ENCODE assay signal across 8 cellular contexts in genomic region chr15:85707519-85708338, GRCh38.
DNase-seq lines count a peak whose midpoint lies in the region; ATAC-seq and TF ChIP-seq lines count a peak whose summit lies in the region.

No MANE protein-coding gene starts in this region.

- H3K9ac ChIP-seq in smooth muscle cell (ENCODE audit: low read depth): peak overlapping the region; percentile 65
- no peak overlapping the region for H3K9ac ChIP-seq in neuronal stem cell (ENCODE audit: low read depth, low read length, poor library complexity)

- H2AK5ac ChIP-seq in neuronal stem cell (ENCODE audit: low read depth, low read length): no peak overlapping the region

- H2BK120ac ChIP-seq in neuronal stem cell (ENCODE audit: low read depth, low read length): no peak overlapping the region

- no peaks in the 10 kb centered on the region for H3K27me3 ChIP-seq in right atrium auricular region
- no peaks in the 10 kb centered on the region for H3K27me3 ChIP-seq in smooth muscle cell (ENCODE audit: low read depth)
- H3K27me3 ChIP-seq in neuronal stem cell (ENCODE audit: control insufficient read depth in 3 of 3, insufficient read depth in 3 of 3, low read depth in 1 of 3, low read length in 3 of 3): no peaks in the 10 kb centered on the region

- POLR2A ChIA-PET in activated CD8-positive, alpha-beta T cell treated with anti-CD3 and anti-CD28 coated beads, Interleukin-2, amount 10 ng/mL, durations not matched to agents 7 days and 5 days (lab: Charles Lee): interaction anchor here (0.6 to 9.4 kb wide), 6 partner anchors 16 to 326 kb away, joined by 3 to 174 read pairs (median 3); no protein-coding TSS in a partner anchor
- POLR2A ChIA-PET in GM10248 (lab: Yijun Ruan, JAX): interaction anchor here (1.5 kb wide), 1 partner anchor 16 kb away, joined by 5 read pairs; no protein-coding TSS in a partner anchor

- 45% methylated on average over 8 of the region's 8 CpGs for WGBS in smooth muscle cell (ENCODE audit: low lambda C conversion rate)
- WGBS in neuronal stem cell (ENCODE audit: extremely low coverage in 2 of 2, insufficient read length in 2 of 2, insufficient replicate concordance in 1 of 2), 2 donors: no CpG with 5 or more reads among the region's 8 CpGs

- no peak overlapping the region for H4K8ac ChIP-seq in neuronal stem cell (ENCODE audit: low read depth, low read length)

- H3K4me3 Mint-ChIP-seq in activated CD8-positive, alpha-beta T cell treated with anti-CD3 and anti-CD28 coated beads, Interleukin-2, amount 10 ng/mL, durations not matched to agents 7 days and 5 days: peak overlapping the region; percentile 71

- H3K79me2 ChIP-seq in smooth muscle cell (ENCODE audit: low read depth): peaks cover 13% of the 10 kb centered on the region

- H3F3A ChIP-seq in smooth muscle cell (ENCODE audit: low read depth): peaks cover 35% of the 10 kb centered on the region

- peak overlapping the region; percentile 86 to 91 for H3K27ac ChIP-seq in right atrium auricular region
- H3K27ac ChIP-seq in smooth muscle cell (ENCODE audit: low read depth): peak overlapping the region; percentile 97
- H3K27ac ChIP-seq in neuronal stem cell (replicated peaks; ENCODE audit: low read length): no peak overlapping the region

- TF ChIP-seq CTCF in right atrium auricular region (IDR thresholded peaks at IDR 0.05): no peak
- TF ChIP-seq CTCF in smooth muscle cell (IDR thresholded peaks at IDR 0.05; ENCODE audit: borderline replicate concordance, insufficient read depth, poor library complexity, severe bottlenecking): no peak
- no peak for TF ChIP-seq CTCF in GM10248 (IDR thresholded peaks at IDR 0.05; ENCODE audit: control extremely low read depth, extremely low read depth, low read depth, missing control alignments)

- H3K27me3 Mint-ChIP-seq in activated CD8-positive, alpha-beta T cell treated with anti-CD3 and anti-CD28 coated beads, Interleukin-2, amount 10 ng/mL, durations not matched to agents 7 days and 5 days (ENCODE audit: low read depth): no peaks in the 10 kb centered on the region

- peak overlapping the region; percentile 91 for H3K27ac Mint-ChIP-seq in activated CD8-positive, alpha-beta T cell treated with anti-CD3 and anti-CD28 coated beads, Interleukin-2, amount 10 ng/mL, durations not matched to agents 7 days and 5 days

- H3K79me1 ChIP-seq in neuronal stem cell (ENCODE audit: low read depth, low read length): no peaks in the 10 kb centered on the region

- H3K4me2 ChIP-seq in smooth muscle cell (peak overlapping the region; percentile 74), neuronal stem cell (ENCODE audit: insufficient read depth, low read length, poor library complexity, severe bottlenecking) (no peak overlapping the region)

- H3K4me1 ChIP-seq in right atrium auricular region (peaks cover 0 to 67% of the 10 kb centered on the region in 2 donors), smooth muscle cell (ENCODE audit: low read depth) (peaks cover 19% of the 10 kb centered on the region), neuronal stem cell (ENCODE audit: control insufficient read depth in 2 of 2, insufficient read depth in 1 of 2, low read depth in 1 of 2, low read length in 2 of 2) (peaks cover 0 to 17% of the 10 kb centered on the region in 2 donors)

- no peak overlapping the region for H3K23ac ChIP-seq in neuronal stem cell (ENCODE audit: low read depth, low read length, poor library complexity)

- no peak overlapping the region for H2BK15ac ChIP-seq in neuronal stem cell (ENCODE audit: low read length)

- ATAC-seq in GM18502 (IDR thresholded peaks at IDR 0.05; ENCODE audit: poor library complexity, unreplicated experiment): peak; percentile 23
- ATAC-seq in HG03095 (IDR thresholded peaks at IDR 0.05; ENCODE audit: unreplicated experiment): peak; percentile 17
- ATAC-seq in activated CD8-positive, alpha-beta T cell treated with anti-CD3 and anti-CD28 coated beads, Interleukin-2, amount 10 ng/mL, durations not matched to agents 7 days and 5 days: peak; percentile 20
- no peak for ATAC-seq in GM19035 (IDR thresholded peaks at IDR 0.05; ENCODE audit: unreplicated experiment)

- H3K36me3 ChIP-seq in right atrium auricular region (peaks cover 32% of the 10 kb centered on the region), smooth muscle cell (ENCODE audit: low read depth) (peaks cover 6% of the 10 kb centered on the region), neuronal stem cell (replicated peaks in 1 of 2; ENCODE audit: control insufficient read depth in 2 of 2, insufficient read depth in 2 of 2, low read length in 2 of 2) (peaks cover 7 to 41% of the 10 kb centered on the region in 2 donors)

- no peak overlapping the region for H3K4ac ChIP-seq in neuronal stem cell (ENCODE audit: low read length)

- peaks cover 54% of the 10 kb centered on the region for H3K4me1 Mint-ChIP-seq in activated CD8-positive, alpha-beta T cell treated with anti-CD3 and anti-CD28 coated beads, Interleukin-2, amount 10 ng/mL, durations not matched to agents 7 days and 5 days (ENCODE audit: low read depth)

- H4K91ac ChIP-seq in neuronal stem cell (ENCODE audit: low read depth, low read length, poor library complexity): no peak overlapping the region

- H4K20me1 ChIP-seq in smooth muscle cell (ENCODE audit: low read depth): no peaks in the 10 kb centered on the region

- no peaks in the 10 kb centered on the region for H3K9me3 Mint-ChIP-seq in activated CD8-positive, alpha-beta T cell treated with anti-CD3 and anti-CD28 coated beads, Interleukin-2, amount 10 ng/mL, durations not matched to agents 7 days and 5 days (ENCODE audit: insufficient read depth)

- CTCF ChIA-PET in activated CD8-positive, alpha-beta T cell treated with anti-CD3 and anti-CD28 coated beads, Interleukin-2, amount 10 ng/mL, durations not matched to agents 7 days and 5 days (lab: Charles Lee): interaction anchor here (0.9 to 6.6 kb wide), 5 partner anchors 16 to 412 kb away, joined by 3 to 79 read pairs (median 3); no protein-coding TSS in a partner anchor
- CTCF ChIA-PET in GM10248 (lab: Yijun Ruan, JAX): interaction anchor here (1.7 to 2.3 kb wide), 2 partner anchors 16 to 22 kb away, joined by 4 to 6 read pairs; no protein-coding TSS in a partner anchor

- no peak overlapping the region for H2BK12ac ChIP-seq in neuronal stem cell (ENCODE audit: low read length)

- peaks cover 64% of the 10 kb centered on the region for H3K36me3 Mint-ChIP-seq in activated CD8-positive, alpha-beta T cell treated with anti-CD3 and anti-CD28 coated beads, Interleukin-2, amount 10 ng/mL, durations not matched to agents 7 days and 5 days (ENCODE audit: low read depth)

- H3K4me3 ChIP-seq in right atrium auricular region (peak overlapping the region in 1 of 2 donors; percentile 18), smooth muscle cell (peak overlapping the region; percentile 14), neuronal stem cell (ENCODE audit: low read length in 2 of 2) (no peak overlapping the region)

- no peak overlapping the region for H2AFZ ChIP-seq in smooth muscle cell (ENCODE audit: low read depth)
- H2AFZ ChIP-seq in neuronal stem cell (ENCODE audit: low read length): no peak overlapping the region

- H3K18ac ChIP-seq in neuronal stem cell (ENCODE audit: low read length): no peak overlapping the region

- H3K9me3 ChIP-seq in right atrium auricular region (no peaks in the 10 kb centered on the region), smooth muscle cell (replicated peaks; ENCODE audit: low read depth) (no peaks in the 10 kb centered on the region), neuronal stem cell (replicated peaks in 1 of 2; ENCODE audit: control insufficient read depth in 2 of 2, insufficient read depth in 1 of 2, low read depth in 1 of 2, low read length in 2 of 2) (no peaks in the 10 kb centered on the region)

- DNase-seq in activated CD8-positive, alpha-beta T cell treated with anti-CD3 and anti-CD28 coated beads, Interleukin-2, amount 10 ng/mL, durations not matched to agents 7 days and 5 days: no peak
- DNase-seq in right atrium auricular region (ENCODE audit: low spot score): no peak
- DNase-seq in smooth muscle cell (lab: John Stamatoyannopoulos, UW; ENCODE audit: unreplicated experiment): no peak
- no peak for DNase-seq in neuronal stem cell (ENCODE audit: low spot score)
- DNase-seq in GM10248 (ENCODE audit: extremely low spot score): no peak

- H2BK5ac ChIP-seq in neuronal stem cell (ENCODE audit: low read length): no peak overlapping the region

- H3K14ac ChIP-seq in neuronal stem cell (ENCODE audit: low read length): no peak overlapping the region
